Comparison of ENCODE assay signal across 25 cellular contexts in genomic region chr3:129530821-129531220, GRCh38. TPM values are rescaled to one million over a fixed set of nuclear protein-coding genes. Genes with fewer than 3 reads are reported as not detected.
"Had no signal": no experiment of that assay in that cellular context is flagged by ENCODE, and none has a peak within 500 bp of the region (broad histone marks: within the 10 kb centered on the region; RNA-seq: fewer than 3 reads in every experiment).

No MANE protein-coding gene starts in this region.

- H3K9ac ChIP-seq: parathyroid adenoma had no signal

- H3K27me3 Mint-ChIP-seq: activated naive CD8-positive, alpha-beta T cell; activated T-cell treated with anti-CD3 and anti-CD28 coated beads, Interleukin-2, amount 50 U/mL, for 24 hours; central memory CD8-positive, alpha-beta T cell; type B pancreatic cell had no signal

- DNase-seq: activated CD4-positive, alpha-beta T cell treated with anti-CD3 and anti-CD28 coated beads for 1 hour; activated CD8-positive, alpha-beta memory T cell treated with anti-CD3 and anti-CD28 coated beads, Interleukin-2, amount 50 U/mL, for 4 hours; activated naive CD4-positive, alpha-beta T cell; activated T-cell treated with anti-CD3 and anti-CD28 coated beads, Interleukin-2, amount 50 U/mL, for 24 hours; colonic mucosa; heart right ventricle; kidney; natural killer cell; right lobe of liver; stimulated activated CD4-positive, alpha-beta T cell treated with anti-CD3 and anti-CD28 coated beads, Interleukin-1b, Interleukin-23, amount 100 ng/mL, for 48 hours; T-helper 1 cell; T-helper 9 cell had no signal

- ATAC-seq: natural killer cell, right lobe of liver had no signal

- H3K79me2 ChIP-seq: parathyroid adenoma had no signal

- H3K27me3 ChIP-seq: breast epithelium, colonic mucosa, heart right ventricle, right lobe of liver, vagina had no signal

- H3K9me3 ChIP-seq: breast epithelium, colonic mucosa, heart right ventricle, right lobe of liver, vagina had no signal

- H3K4me3 Mint-ChIP-seq: activated naive CD8-positive, alpha-beta T cell; activated T-cell treated with anti-CD3 and anti-CD28 coated beads, Interleukin-2, amount 50 U/mL, for 24 hours; central memory CD8-positive, alpha-beta T cell; mesothelial cell of epicardium; natural killer cell; type B pancreatic cell had no signal

- H3K27ac ChIP-seq: breast epithelium, colonic mucosa, parathyroid adenoma, right lobe of liver, skin epidermis, vagina had no signal

- H2AFZ ChIP-seq: parathyroid adenoma had no signal

- H3K27ac Mint-ChIP-seq: activated naive CD8-positive, alpha-beta T cell; activated T-cell treated with anti-CD3 and anti-CD28 coated beads, Interleukin-2, amount 50 U/mL, for 24 hours; activated T-helper 2 cell treated with anti-CD3 and anti-CD28 coated beads, Interferon-gamma antibody, Interleukin-2, Interleukin-4, amounts not matched to agents 10 μg/mL and 5 μg/mL and 100 μg/mL, durations not matched to agents 14 hours and 24 hours and 36 hours; mesothelial cell of epicardium; natural killer cell had no signal

- H3K9me3 Mint-ChIP-seq: activated T-cell treated with anti-CD3 and anti-CD28 coated beads, Interleukin-2, amount 50 U/mL, for 24 hours; activated T-helper 2 cell treated with anti-CD3 and anti-CD28 coated beads, Interferon-gamma antibody, Interleukin-2, Interleukin-4, amounts not matched to agents 10 μg/mL and 5 μg/mL and 100 μg/mL, durations not matched to agents 14 hours and 24 hours and 36 hours; central memory CD8-positive, alpha-beta T cell; mesothelial cell of epicardium; natural killer cell; type B pancreatic cell had no signal

- H3K36me3 ChIP-seq: breast epithelium, colonic mucosa, heart right ventricle, right lobe of liver, vagina had no signal

- H3K4me3 ChIP-seq: breast epithelium, colonic mucosa, heart right ventricle, lung, right lobe of liver, skin epidermis, vagina had no signal

- FAIRE-seq: kidney had no signal

- H3K4me1 Mint-ChIP-seq: natural killer cell had no signal

- H3K36me3 Mint-ChIP-seq: activated naive CD8-positive, alpha-beta T cell; mesothelial cell of epicardium; natural killer cell; type B pancreatic cell had no signal

- H3K4me1 ChIP-seq: breast epithelium, colonic mucosa, vagina had no signal

RNA-seq across cellular contexts. Expression of gene RHO, which starts 2.4 kb away (rescaled TPM):
- total RNA-seq: activated T-helper 2 cell treated with anti-CD3 and anti-CD28 coated beads, Interferon-gamma antibody, Interleukin-2, Interleukin-4, amounts not matched to agents 10 μg/mL and 5 μg/mL and 100 μg/mL, durations not matched to agents 14 hours and 24 hours and 36 hours; colonic mucosa; epithelial cell of proximal tubule; fibroblast of villous mesenchyme; heart right ventricle; kidney; lung; natural killer cell; right lobe of liver; temporal lobe; vagina had no signal
- polyA plus RNA-seq: heart right ventricle had no signal

RNA-seq across cellular contexts. Expression of gene H1-8, which starts 12.2 kb away (rescaled TPM):
- total RNA-seq: activated T-helper 2 cell treated with anti-CD3 and anti-CD28 coated beads, Interferon-gamma antibody, Interleukin-2, Interleukin-4, amounts not matched to agents 10 μg/mL and 5 μg/mL and 100 μg/mL, durations not matched to agents 14 hours and 24 hours and 36 hours; breast epithelium; colonic mucosa; epithelial cell of proximal tubule; fibroblast of villous mesenchyme; heart right ventricle; kidney; lung; mesothelial cell of epicardium; natural killer cell; right lobe of liver; temporal lobe; vagina had no signal
- polyA plus RNA-seq: heart right ventricle, lung had no signal
